26 cellular contexts compared by ENCODE assay signal in the genomic region with DNA sequence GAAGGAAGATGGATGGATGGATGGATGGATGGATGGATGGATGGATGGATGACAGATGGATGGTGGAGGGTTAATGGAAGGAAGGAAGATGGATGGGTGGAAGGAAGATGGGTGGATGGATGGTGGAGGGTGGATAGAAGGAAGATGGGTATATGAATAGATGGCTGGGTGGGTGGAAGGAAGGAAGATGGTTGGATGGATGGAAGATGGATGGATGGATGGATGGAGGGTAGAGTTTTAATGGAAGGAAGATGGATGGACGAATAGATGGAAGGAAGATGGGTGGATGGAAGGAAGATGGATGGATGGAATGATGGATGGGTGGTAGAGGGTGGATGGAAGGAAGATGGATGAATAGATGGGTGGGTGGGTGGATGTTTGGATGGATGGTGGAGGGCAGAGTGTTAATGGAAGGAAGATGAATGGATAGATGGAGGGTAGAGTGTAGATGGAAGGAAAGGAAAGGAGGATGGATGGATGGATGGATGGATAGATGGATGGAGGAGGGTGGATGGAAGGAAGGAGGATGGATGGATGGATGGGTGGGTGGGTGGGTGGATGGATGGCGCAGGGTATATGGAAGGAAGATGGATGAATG. TPM values are rescaled to one million over a fixed set of nuclear protein-coding genes. Genes with fewer than 3 reads are reported as not detected.
DNase-seq lines count a peak whose midpoint lies in the region; ATAC-seq, FAIRE-seq and TF ChIP-seq lines count a peak whose summit lies in the region.
"Had no signal": no experiment of that assay in that cellular context is flagged by ENCODE, and none has a peak within 500 bp of the region (broad histone marks: within the 10 kb centered on the region; RNA-seq: fewer than 3 reads in every experiment).

No MANE protein-coding gene starts in this region.

- CTCF ChIA-PET in K562 (lab: Yijun Ruan, JAX; ENCODE audit: low intra/inter-chr PET ratio), result no interaction called here

- no peaks in the 10 kb centered on the region for H3K79me2 ChIP-seq in K562 (ENCODE audit: control insufficient read depth, insufficient read depth, low read length)

- peak overlapping the region; percentile 18 for H3K27ac Mint-ChIP-seq in activated naive CD8-positive, alpha-beta T cell treated with anti-CD3 and anti-CD28 coated beads, Interleukin-2, amount 50 U/mL, for 24 hours
- no peak overlapping the region for H3K27ac Mint-ChIP-seq in activated naive CD8-positive, alpha-beta T cell treated with anti-CD3 and anti-CD28 coated beads for 36 hours
- peak overlapping the region; percentile 30 for H3K27ac Mint-ChIP-seq in nephron progenitor cell
- H3K27ac Mint-ChIP-seq: CD4-positive, alpha-beta T cell; GM23338 had no signal

- H3K4me2 ChIP-seq in K562 (ENCODE audit: insufficient read depth, low read length), result no peak overlapping the region
- H3K4me2 ChIP-seq: A549; BLaER1 treated with 17β-estradiol and CSF1 and Interleukin-3, amounts not matched to agents 10 nM and 100 nM; GM23338 had no signal

- no peak for DNase-seq in activated naive CD8-positive, alpha-beta T cell treated with anti-CD3 and anti-CD28 coated beads, Interleukin-2, amount 50 U/mL, for 24 hours
- no peak for DNase-seq in activated naive CD8-positive, alpha-beta T cell treated with anti-CD3 and anti-CD28 coated beads for 36 hours
- no peak for DNase-seq in K562 (ENCODE audit: extremely low read depth in 1 of 4, low spot score in 3 of 4)
- no peak for DNase-seq in nephron progenitor cell
- no peak for DNase-seq in NCI-H187 treated with DMSO at 0.1 percent for 48 hours (lab: John Stamatoyannopoulos, UW)
- DNase-seq in iPS-NIHi11 (ENCODE audit: low spot score), result no peak
- no peak for DNase-seq in dedifferentiated amniotic fluid mesenchymal stem cell (ENCODE audit: extremely low spot score)
- DNase-seq: 8988T; ACHN; AML-193; BE2C; Calu3; CD4-positive, alpha-beta T cell; COR-L47; DMS53; DMS79 treated with DMSO at 0.1 percent for 48 hours; GF-D8 had no signal

- FAIRE-seq in K562 (lab: Jason Lieb, UNC), result no peak
- FAIRE-seq: A549, GM12891, GM18507, H54 had no signal

- TF ChIP-seq EP300 in K562 (IDR thresholded peaks at IDR 0.05; ENCODE audit: low read length), result no peak

- no peak overlapping the region for H3K9ac ChIP-seq in K562 (ENCODE audit: insufficient read depth in 1 of 2, low read depth in 2 of 2, low read length in 2 of 2)
- H3K9ac ChIP-seq: BLaER1 treated with 17β-estradiol and CSF1 and Interleukin-3, amounts not matched to agents 10 nM and 100 nM had no signal

- no peak for ATAC-seq in activated naive CD8-positive, alpha-beta T cell treated with anti-CD3 and anti-CD28 coated beads, Interleukin-2, amount 50 U/mL, for 24 hours
- ATAC-seq in K562, result no peak
- ATAC-seq: A549, GM23338 had no signal

- peaks cover 0 to 10% of the 10 kb centered on the region in 2 experiments; a peak in 1 of 5 replicates for H3K4me1 ChIP-seq in K562 (replicated peaks in 1 of 2; ENCODE audit: control insufficient read depth in 2 of 2, insufficient read depth in 2 of 2, low read length in 2 of 2)
- H3K4me1 ChIP-seq: A549, BE2C, HAP-1 had no signal

- H3K27ac ChIP-seq in K562 (ENCODE audit: extremely low read depth, low read depth, low read length), result no peak overlapping the region
- H3K27ac ChIP-seq: A549; BLaER1 treated with 17β-estradiol and CSF1 and Interleukin-3, amounts not matched to agents 10 nM and 100 nM had no signal

- no peaks in the 10 kb centered on the region for H3K9me1 ChIP-seq in K562 (ENCODE audit: control insufficient read depth, insufficient read depth, low read length)

- H2AFZ ChIP-seq in K562 (ENCODE audit: low read depth, low read length), result no peak overlapping the region
- H2AFZ ChIP-seq: GM23338 had no signal

- no peak overlapping the region for H3K4me3 ChIP-seq in K562
- H3K4me3 ChIP-seq: A549; BLaER1 treated with 17β-estradiol and CSF1 and Interleukin-3, amounts not matched to agents 10 nM and 100 nM; GM23338; HAP-1 had no signal

- H3K36me3 Mint-ChIP-seq in activated naive CD8-positive, alpha-beta T cell treated with anti-CD3 and anti-CD28 coated beads, Interleukin-2, amount 50 U/mL, for 24 hours (ENCODE audit: low read depth), result peaks cover 33% of the 10 kb centered on the region
- H3K36me3 Mint-ChIP-seq in activated naive CD8-positive, alpha-beta T cell treated with anti-CD3 and anti-CD28 coated beads for 36 hours, result peaks cover 17% of the 10 kb centered on the region
- peaks cover 46% of the 10 kb centered on the region for H3K36me3 Mint-ChIP-seq in nephron progenitor cell (ENCODE audit: low read depth)

- TF ChIP-seq CTCF in K562 (IDR thresholded peaks at IDR 0.05 in 2 of 3, conservative IDR thresholded peaks at IDR 0.05 in 1 of 3; ENCODE audit: insufficient read depth in 2 of 3, low read depth in 1 of 3, low read length in 3 of 3), result no peak
- no peak for TF ChIP-seq CTCF in nephron progenitor cell (IDR thresholded peaks at IDR 0.05)

- H4K20me1 ChIP-seq in K562 (replicated peaks; ENCODE audit: control insufficient read depth, insufficient read depth, low read length), result peaks cover 22% of the 10 kb centered on the region; the same call in 1 of the 2 replicates

- H3K27me3 ChIP-seq in K562 (ENCODE audit: control insufficient read depth in 2 of 2, insufficient read depth in 2 of 2, low read length in 2 of 2), result peaks cover 20 to 70% of the 10 kb centered on the region in 2 experiments
- H3K27me3 ChIP-seq: BE2C; BLaER1 treated with 17β-estradiol and CSF1 and Interleukin-3, amounts not matched to agents 10 nM and 100 nM had no signal

- H3K4me3 Mint-ChIP-seq in activated naive CD8-positive, alpha-beta T cell treated with anti-CD3 and anti-CD28 coated beads, Interleukin-2, amount 50 U/mL, for 24 hours, result no peak overlapping the region
- no peak overlapping the region for H3K4me3 Mint-ChIP-seq in activated naive CD8-positive, alpha-beta T cell treated with anti-CD3 and anti-CD28 coated beads for 36 hours
- H3K4me3 Mint-ChIP-seq in nephron progenitor cell, result no peak overlapping the region
- H3K4me3 Mint-ChIP-seq: CD14-positive monocyte; CD4-positive, alpha-beta T cell; GM23338 had no signal

- no peaks in the 10 kb centered on the region; the same call in 1 of the 2 replicates for H3K9me3 ChIP-seq in K562 (replicated peaks; ENCODE audit: control insufficient read depth, insufficient read depth, low read depth, low read length)
- H3K9me3 ChIP-seq: A549; BE2C; BLaER1 treated with 17β-estradiol and CSF1 and Interleukin-3, amounts not matched to agents 10 nM and 100 nM; HAP-1 had no signal

- WGBS in K562 (ENCODE audit: insufficient coverage, low coverage, missing lambda C conversion rate), result 10% methylated on average over 2 of the region's 2 CpGs

- BruUV-seq in K562 (replicated peaks; lab: Mats Ljungman, UMichigan), result no TSS peak

- intact Hi-C loops in K562 (cut with micrococcal nuclease), result loop anchor here (10.0 kb wide), 1 partner anchor 96 kb away; no protein-coding TSS in a partner anchor

- POLR2A ChIA-PET in K562 (lab: Yijun Ruan, JAX), result no interaction called here

- in situ Hi-C loops in K562 (cut with MboI), result no loop called here

- no peak for TF ChIP-seq POLR2A in K562 (conservative IDR thresholded peaks at IDR 0.05)

- no peak for TF ChIP-seq RAD21 in K562 (CRISPR knock-in tag; conservative IDR thresholded peaks at IDR 0.05 in 1 of 2, IDR thresholded peaks at IDR 0.05 in 1 of 2)

- H3K27me3 Mint-ChIP-seq in activated naive CD8-positive, alpha-beta T cell treated with anti-CD3 and anti-CD28 coated beads, Interleukin-2, amount 50 U/mL, for 24 hours, result no peaks in the 10 kb centered on the region
- H3K27me3 Mint-ChIP-seq in activated naive CD8-positive, alpha-beta T cell treated with anti-CD3 and anti-CD28 coated beads for 36 hours, result no peaks in the 10 kb centered on the region
- H3K27me3 Mint-ChIP-seq in nephron progenitor cell (ENCODE audit: low read depth, poor library complexity), result no peaks in the 10 kb centered on the region
- H3K27me3 Mint-ChIP-seq: CD4-positive, alpha-beta T cell had no signal

- no peaks in the 10 kb centered on the region for H3K9me3 Mint-ChIP-seq in activated naive CD8-positive, alpha-beta T cell treated with anti-CD3 and anti-CD28 coated beads, Interleukin-2, amount 50 U/mL, for 24 hours
- H3K9me3 Mint-ChIP-seq in activated naive CD8-positive, alpha-beta T cell treated with anti-CD3 and anti-CD28 coated beads for 36 hours, result no peaks in the 10 kb centered on the region
- H3K9me3 Mint-ChIP-seq in nephron progenitor cell, result no peaks in the 10 kb centered on the region
- H3K9me3 Mint-ChIP-seq: CD4-positive, alpha-beta T cell had no signal

- peaks cover 1% of the 10 kb centered on the region for H3K4me1 Mint-ChIP-seq in activated naive CD8-positive, alpha-beta T cell treated with anti-CD3 and anti-CD28 coated beads, Interleukin-2, amount 50 U/mL, for 24 hours
- H3K4me1 Mint-ChIP-seq in activated naive CD8-positive, alpha-beta T cell treated with anti-CD3 and anti-CD28 coated beads for 36 hours, result no peaks in the 10 kb centered on the region
- H3K4me1 Mint-ChIP-seq in nephron progenitor cell, result peaks cover 40% of the 10 kb centered on the region
- H3K4me1 Mint-ChIP-seq: CD14-positive monocyte had no signal

- no peaks in the 10 kb centered on the region for H3K36me3 ChIP-seq in K562 (ENCODE audit: control insufficient read depth, insufficient read depth, low read length)
- H3K36me3 ChIP-seq: BE2C had no signal

RNA-seq across cellular contexts. Expression of a gene that starts 22.1 kb away (rescaled TPM):
- total RNA-seq in activated naive CD8-positive, alpha-beta T cell treated with anti-CD3 and anti-CD28 coated beads for 36 hours, result 1 to 10 TPM; 2.4 TPM
- total RNA-seq in K562 (2011; cell fraction: chromatin; rRNA removed; ENCODE audit: low replicate concordance), result 7.7 TPM in 2 replicates
- total RNA-seq in K562 (2011; cell fraction: nucleolus; rRNA removed), result 4.7 and 5.0 TPM in 2 replicates
- total RNA-seq in K562 (2011; cell fraction: nucleoplasm; rRNA removed), result 5.7 and 6.9 TPM in 2 replicates
- 1.00 and 1.7 TPM in 2 replicates for total RNA-seq in K562 (2014; rRNA removed)
- total RNA-seq in K562 (2014; rRNA removed; fragmentation: Illumina TruSeq; extraction: Trizol), result 0.89 and 1.0 TPM in 2 replicates
- total RNA-seq in K562 (2015; rRNA removed; fragmentation: Illumina TruSeq; extraction: Trizol), result 1.0 and 1.2 TPM in 2 replicates
- 1.8 and 2.0 TPM in 2 replicates for total RNA-seq in K562 (2021)
- 1.1 and 1.5 TPM in 2 replicates for polyA plus RNA-seq in K562 (2011; rRNA removed)
- 0.88 and 1.4 TPM in 2 replicates for polyA plus RNA-seq in K562 (2011; cell fraction: cytosol; rRNA removed)
- 3.4 and 3.8 TPM in 2 replicates for polyA plus RNA-seq in K562 (2011; cell fraction: nucleus; rRNA removed)
- 1.1 and 1.6 TPM in 2 replicates for polyA plus RNA-seq in K562 (2012)
- 0.77 and 0.91 TPM in 2 replicates for polyA plus RNA-seq in K562 (2014; fragmentation: Illumina TruSeq; extraction: Trizol)
- under 1 TPM; 0.15 to 0.27 TPM for polyA plus RNA-seq in K562 (2014; fragmentation: Nextera tagmentation; extraction: Ambion mirVana)
- 1.2 and 1.5 TPM in 2 replicates for polyA plus RNA-seq in K562 (2014; rRNA removed)
- 2.9 and 5.3 TPM in 2 replicates for polyA minus RNA-seq in K562 (2011; rRNA and poly(A)+ RNA removed)
- 0.48 and 1.5 TPM in 2 replicates for polyA minus RNA-seq in K562 (2011; cell fraction: cytosol; rRNA and poly(A)+ RNA removed)
- polyA minus RNA-seq in K562 (2011; cell fraction: nucleus; rRNA and poly(A)+ RNA removed), result 2.7 and 4.3 TPM in 2 replicates

RNA-seq across cellular contexts. Expression of a gene that starts 32.0 kb away (rescaled TPM):
- total RNA-seq in activated naive CD8-positive, alpha-beta T cell treated with anti-CD3 and anti-CD28 coated beads for 36 hours, result 1 to 10 TPM in 1 of 2 experiments, under 1 TPM in 1; 0.92 to 1.8 TPM
- total RNA-seq in K562 (2011; cell fraction: chromatin; rRNA removed; ENCODE audit: low replicate concordance), result 14.7 and 21.6 TPM in 2 replicates
- 13.6 and 14.8 TPM in 2 replicates for total RNA-seq in K562 (2011; cell fraction: nucleolus; rRNA removed)
- total RNA-seq in K562 (2011; cell fraction: nucleoplasm; rRNA removed), result 10.9 and 13.7 TPM in 2 replicates
- 1.9 and 2.2 TPM in 2 replicates for total RNA-seq in K562 (2014; rRNA removed)
- total RNA-seq in K562 (2014; rRNA removed; fragmentation: Illumina TruSeq; extraction: Trizol), result 0.45 and 0.76 TPM in 2 replicates
- 1.6 and 1.8 TPM in 2 replicates for total RNA-seq in K562 (2015; rRNA removed; fragmentation: Illumina TruSeq; extraction: Trizol)
- 3.6 and 4.2 TPM in 2 replicates for total RNA-seq in K562 (2021)
- 1.6 and 4.2 TPM in 2 replicates for polyA plus RNA-seq in K562 (2011; rRNA removed)
- polyA plus RNA-seq in K562 (2011; cell fraction: cytosol; rRNA removed), result 4.9 and 9.7 TPM in 2 replicates
- 3.1 and 6.8 TPM in 2 replicates for polyA plus RNA-seq in K562 (2011; cell fraction: nucleus; rRNA removed)
- polyA plus RNA-seq in K562 (2012), result 4.0 and 5.5 TPM in 2 replicates
- polyA plus RNA-seq in K562 (2014; fragmentation: Illumina TruSeq; extraction: Trizol), result 1.7 and 5.8 TPM in 2 replicates
- polyA plus RNA-seq in K562 (2014; fragmentation: Nextera tagmentation; extraction: Ambion mirVana), result under 1 TPM; 0.03 to 0.04 TPM
- 1.8 and 3.0 TPM in 2 replicates for polyA plus RNA-seq in K562 (2014; rRNA removed)
- 0.91 and 1.2 TPM in 2 replicates for polyA minus RNA-seq in K562 (2011; rRNA and poly(A)+ RNA removed)
- 2.9 and 4.9 TPM in 2 replicates for polyA minus RNA-seq in K562 (2011; cell fraction: cytosol; rRNA and poly(A)+ RNA removed)
- polyA minus RNA-seq in K562 (2011; cell fraction: nucleus; rRNA and poly(A)+ RNA removed), result 3.5 and 6.9 TPM in 2 replicates

RNA-seq across cellular contexts. Expression of a gene that starts 47.1 kb away (rescaled TPM):
- total RNA-seq in activated naive CD8-positive, alpha-beta T cell treated with anti-CD3 and anti-CD28 coated beads for 36 hours, result not detected
- 0.51 and 1.2 TPM in 2 replicates for total RNA-seq in K562 (2011; cell fraction: chromatin; rRNA removed; ENCODE audit: low replicate concordance)
- total RNA-seq in K562 (2011; cell fraction: nucleolus; rRNA removed), result 0.39 and 0.83 TPM in 2 replicates
- total RNA-seq in K562 (2011; cell fraction: nucleoplasm; rRNA removed), result not detected in 2 replicates
- not detected in 2 replicates for total RNA-seq in K562 (2014; rRNA removed)
- not detected in 2 replicates for total RNA-seq in K562 (2014; rRNA removed; fragmentation: Illumina TruSeq; extraction: Trizol)
- not detected in 2 replicates for total RNA-seq in K562 (2015; rRNA removed; fragmentation: Illumina TruSeq; extraction: Trizol)
- total RNA-seq in K562 (2021), result not detected in 2 replicates
- polyA plus RNA-seq in K562 (2011; rRNA removed), result 0.09 and 0.28 TPM in 2 replicates
- 0.07 and 0.16 TPM in 2 replicates for polyA plus RNA-seq in K562 (2011; cell fraction: cytosol; rRNA removed)
- polyA plus RNA-seq in K562 (2011; cell fraction: nucleus; rRNA removed), result 0.49 and 1.1 TPM in 2 replicates
- 0.05 and 0.28 TPM in 2 replicates for polyA plus RNA-seq in K562 (2012)
- polyA plus RNA-seq in K562 (2014; fragmentation: Illumina TruSeq; extraction: Trizol), result not detected in 2 replicates
- not detected for polyA plus RNA-seq in K562 (2014; fragmentation: Nextera tagmentation; extraction: Ambion mirVana)
- 0.03 TPM in 1 of 2 replicates, not detected in the other for polyA plus RNA-seq in K562 (2014; rRNA removed)
- polyA minus RNA-seq in K562 (2011; rRNA and poly(A)+ RNA removed), result not detected in 2 replicates
- not detected in 2 replicates for polyA minus RNA-seq in K562 (2011; cell fraction: cytosol; rRNA and poly(A)+ RNA removed)
- 0.22 and 0.27 TPM in 2 replicates for polyA minus RNA-seq in K562 (2011; cell fraction: nucleus; rRNA and poly(A)+ RNA removed)
- total RNA-seq: CD4-positive, alpha-beta T cell; Daoy had no signal
